Comparison of ENCODE assay signal across 2 cellular contexts in the genomic region with DNA sequence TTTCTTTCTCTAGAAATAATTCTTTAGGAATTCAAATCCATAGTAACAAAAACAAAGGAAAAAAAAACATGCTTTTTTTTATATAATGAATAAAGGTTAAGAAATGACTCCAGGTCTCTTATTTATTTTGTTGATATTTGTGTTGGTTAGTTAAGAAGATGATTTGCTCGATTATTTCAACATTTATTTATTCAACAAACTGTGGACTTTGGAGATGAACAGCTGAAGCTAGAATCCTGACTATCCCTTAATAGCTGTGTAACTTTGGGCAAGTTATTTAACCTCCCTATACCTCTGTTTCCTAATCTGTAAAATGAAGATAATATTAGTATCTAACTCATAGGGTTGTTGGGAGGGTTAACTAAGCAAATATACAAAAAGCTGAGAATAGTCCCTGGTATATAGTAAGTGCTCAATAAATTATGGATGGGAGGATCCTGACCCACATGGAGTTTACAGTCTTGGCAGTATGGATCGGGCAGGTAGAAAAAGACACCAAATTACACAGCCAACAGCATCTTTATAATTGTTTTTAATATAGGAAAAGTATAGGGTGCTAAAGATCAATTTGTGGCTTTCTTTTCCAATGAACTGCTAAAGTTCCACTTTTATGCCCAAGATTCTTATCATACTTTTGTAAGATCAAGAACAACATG.
TF ChIP-seq lines count a peak whose summit lies in the region.

No MANE protein-coding gene starts in this region.

TF ChIP-seq in liver, 16 proteins besides CTCF, POLR2A, EP300 and RAD21:
- peak in 1 of 2 donors; percentile 28 for TF ChIP-seq JUND (IDR thresholded peaks at IDR 0.05)
- TF ChIP-seq, protein P1, sequence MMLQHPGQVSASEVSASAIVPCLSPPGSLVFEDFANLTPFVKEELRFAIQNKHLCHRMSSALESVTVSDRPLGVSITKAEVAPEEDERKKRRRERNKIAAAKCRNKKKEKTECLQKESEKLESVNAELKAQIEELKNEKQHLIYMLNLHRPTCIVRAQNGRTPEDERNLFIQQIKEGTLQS (IDR thresholded peaks at IDR 0.05) = no peak
- TF ChIP-seq, protein P2, sequence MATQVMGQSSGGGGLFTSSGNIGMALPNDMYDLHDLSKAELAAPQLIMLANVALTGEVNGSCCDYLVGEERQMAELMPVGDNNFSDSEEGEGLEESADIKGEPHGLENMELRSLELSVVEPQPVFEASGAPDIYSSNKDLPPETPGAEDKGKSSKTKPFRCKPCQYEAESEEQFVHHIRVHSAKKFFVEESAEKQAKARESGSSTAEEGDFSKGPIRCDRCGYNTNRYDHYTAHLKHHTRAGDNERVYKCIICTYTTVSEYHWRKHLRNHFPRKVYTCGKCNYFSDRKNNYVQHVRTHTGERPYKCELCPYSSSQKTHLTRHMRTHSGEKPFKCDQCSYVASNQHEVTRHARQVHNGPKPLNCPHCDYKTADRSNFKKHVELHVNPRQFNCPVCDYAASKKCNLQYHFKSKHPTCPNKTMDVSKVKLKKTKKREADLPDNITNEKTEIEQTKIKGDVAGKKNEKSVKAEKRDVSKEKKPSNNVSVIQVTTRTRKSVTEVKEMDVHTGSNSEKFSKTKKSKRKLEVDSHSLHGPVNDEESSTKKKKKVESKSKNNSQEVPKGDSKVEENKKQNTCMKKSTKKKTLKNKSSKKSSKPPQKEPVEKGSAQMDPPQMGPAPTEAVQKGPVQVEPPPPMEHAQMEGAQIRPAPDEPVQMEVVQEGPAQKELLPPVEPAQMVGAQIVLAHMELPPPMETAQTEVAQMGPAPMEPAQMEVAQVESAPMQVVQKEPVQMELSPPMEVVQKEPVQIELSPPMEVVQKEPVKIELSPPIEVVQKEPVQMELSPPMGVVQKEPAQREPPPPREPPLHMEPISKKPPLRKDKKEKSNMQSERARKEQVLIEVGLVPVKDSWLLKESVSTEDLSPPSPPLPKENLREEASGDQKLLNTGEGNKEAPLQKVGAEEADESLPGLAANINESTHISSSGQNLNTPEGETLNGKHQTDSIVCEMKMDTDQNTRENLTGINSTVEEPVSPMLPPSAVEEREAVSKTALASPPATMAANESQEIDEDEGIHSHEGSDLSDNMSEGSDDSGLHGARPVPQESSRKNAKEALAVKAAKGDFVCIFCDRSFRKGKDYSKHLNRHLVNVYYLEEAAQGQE (IDR thresholded peaks at IDR 0.05) = no peak
- TF ChIP-seq TAF1 (conservative IDR thresholded peaks at IDR 0.05) = no peak
- peak; percentile 10 for TF ChIP-seq YY1 (IDR thresholded peaks at IDR 0.05)
- TF ChIP-seq RXRA (IDR thresholded peaks at IDR 0.05) = peak in 1 of 2 donors; percentile 51
- TF ChIP-seq EGR1 (IDR thresholded peaks at IDR 0.05; ENCODE audit: low read depth in 2 of 2) = no peak
- peak; percentile 26 for TF ChIP-seq HNF4G (IDR thresholded peaks at IDR 0.05)
- peak; percentile 52 for TF ChIP-seq FOXA2 (IDR thresholded peaks at IDR 0.05)
- TF ChIP-seq, protein P3, sequence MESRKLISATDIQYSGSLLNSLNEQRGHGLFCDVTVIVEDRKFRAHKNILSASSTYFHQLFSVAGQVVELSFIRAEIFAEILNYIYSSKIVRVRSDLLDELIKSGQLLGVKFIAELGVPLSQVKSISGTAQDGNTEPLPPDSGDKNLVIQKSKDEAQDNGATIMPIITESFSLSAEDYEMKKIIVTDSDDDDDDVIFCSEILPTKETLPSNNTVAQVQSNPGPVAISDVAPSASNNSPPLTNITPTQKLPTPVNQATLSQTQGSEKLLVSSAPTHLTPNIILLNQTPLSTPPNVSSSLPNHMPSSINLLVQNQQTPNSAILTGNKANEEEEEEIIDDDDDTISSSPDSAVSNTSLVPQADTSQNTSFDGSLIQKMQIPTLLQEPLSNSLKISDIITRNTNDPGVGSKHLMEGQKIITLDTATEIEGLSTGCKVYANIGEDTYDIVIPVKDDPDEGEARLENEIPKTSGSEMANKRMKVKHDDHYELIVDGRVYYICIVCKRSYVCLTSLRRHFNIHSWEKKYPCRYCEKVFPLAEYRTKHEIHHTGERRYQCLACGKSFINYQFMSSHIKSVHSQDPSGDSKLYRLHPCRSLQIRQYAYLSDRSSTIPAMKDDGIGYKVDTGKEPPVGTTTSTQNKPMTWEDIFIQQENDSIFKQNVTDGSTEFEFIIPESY (IDR thresholded peaks at IDR 0.05) = no peak
- TF ChIP-seq, protein P4, sequence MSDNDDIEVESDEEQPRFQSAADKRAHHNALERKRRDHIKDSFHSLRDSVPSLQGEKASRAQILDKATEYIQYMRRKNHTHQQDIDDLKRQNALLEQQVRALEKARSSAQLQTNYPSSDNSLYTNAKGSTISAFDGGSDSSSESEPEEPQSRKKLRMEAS (IDR thresholded peaks at IDR 0.05) = peak; percentile 36
- TF ChIP-seq NR2F2 (IDR thresholded peaks at IDR 0.05) = no peak
- no peak for TF ChIP-seq FOXA1 (IDR thresholded peaks at IDR 0.05)
- TF ChIP-seq SP1 (IDR thresholded peaks at IDR 0.05) = peak; percentile 37
- no peak for TF ChIP-seq GABPA (IDR thresholded peaks at IDR 0.05 in 1 of 2, conservative IDR thresholded peaks at IDR 0.05 in 1 of 2)
- TF ChIP-seq HNF4A (conservative IDR thresholded peaks at IDR 0.05) = peak; percentile 65

TF ChIP-seq in HepG2, 621 proteins besides CTCF, POLR2A, EP300 and RAD21:
- no peak for TF ChIP-seq IKZF4 (CRISPR knock-in tag; IDR thresholded peaks at IDR 0.05; ENCODE audit: borderline replicate concordance, low read depth, not compliant biosample characterization)
- TF ChIP-seq, protein P5, sequence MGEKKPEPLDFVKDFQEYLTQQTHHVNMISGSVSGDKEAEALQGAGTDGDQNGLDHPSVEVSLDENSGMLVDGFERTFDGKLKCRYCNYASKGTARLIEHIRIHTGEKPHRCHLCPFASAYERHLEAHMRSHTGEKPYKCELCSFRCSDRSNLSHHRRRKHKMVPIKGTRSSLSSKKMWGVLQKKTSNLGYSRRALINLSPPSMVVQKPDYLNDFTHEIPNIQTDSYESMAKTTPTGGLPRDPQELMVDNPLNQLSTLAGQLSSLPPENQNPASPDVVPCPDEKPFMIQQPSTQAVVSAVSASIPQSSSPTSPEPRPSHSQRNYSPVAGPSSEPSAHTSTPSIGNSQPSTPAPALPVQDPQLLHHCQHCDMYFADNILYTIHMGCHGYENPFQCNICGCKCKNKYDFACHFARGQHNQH (CRISPR knock-in tag; IDR thresholded peaks at IDR 0.05) = no peak
- TF ChIP-seq, protein P6, sequence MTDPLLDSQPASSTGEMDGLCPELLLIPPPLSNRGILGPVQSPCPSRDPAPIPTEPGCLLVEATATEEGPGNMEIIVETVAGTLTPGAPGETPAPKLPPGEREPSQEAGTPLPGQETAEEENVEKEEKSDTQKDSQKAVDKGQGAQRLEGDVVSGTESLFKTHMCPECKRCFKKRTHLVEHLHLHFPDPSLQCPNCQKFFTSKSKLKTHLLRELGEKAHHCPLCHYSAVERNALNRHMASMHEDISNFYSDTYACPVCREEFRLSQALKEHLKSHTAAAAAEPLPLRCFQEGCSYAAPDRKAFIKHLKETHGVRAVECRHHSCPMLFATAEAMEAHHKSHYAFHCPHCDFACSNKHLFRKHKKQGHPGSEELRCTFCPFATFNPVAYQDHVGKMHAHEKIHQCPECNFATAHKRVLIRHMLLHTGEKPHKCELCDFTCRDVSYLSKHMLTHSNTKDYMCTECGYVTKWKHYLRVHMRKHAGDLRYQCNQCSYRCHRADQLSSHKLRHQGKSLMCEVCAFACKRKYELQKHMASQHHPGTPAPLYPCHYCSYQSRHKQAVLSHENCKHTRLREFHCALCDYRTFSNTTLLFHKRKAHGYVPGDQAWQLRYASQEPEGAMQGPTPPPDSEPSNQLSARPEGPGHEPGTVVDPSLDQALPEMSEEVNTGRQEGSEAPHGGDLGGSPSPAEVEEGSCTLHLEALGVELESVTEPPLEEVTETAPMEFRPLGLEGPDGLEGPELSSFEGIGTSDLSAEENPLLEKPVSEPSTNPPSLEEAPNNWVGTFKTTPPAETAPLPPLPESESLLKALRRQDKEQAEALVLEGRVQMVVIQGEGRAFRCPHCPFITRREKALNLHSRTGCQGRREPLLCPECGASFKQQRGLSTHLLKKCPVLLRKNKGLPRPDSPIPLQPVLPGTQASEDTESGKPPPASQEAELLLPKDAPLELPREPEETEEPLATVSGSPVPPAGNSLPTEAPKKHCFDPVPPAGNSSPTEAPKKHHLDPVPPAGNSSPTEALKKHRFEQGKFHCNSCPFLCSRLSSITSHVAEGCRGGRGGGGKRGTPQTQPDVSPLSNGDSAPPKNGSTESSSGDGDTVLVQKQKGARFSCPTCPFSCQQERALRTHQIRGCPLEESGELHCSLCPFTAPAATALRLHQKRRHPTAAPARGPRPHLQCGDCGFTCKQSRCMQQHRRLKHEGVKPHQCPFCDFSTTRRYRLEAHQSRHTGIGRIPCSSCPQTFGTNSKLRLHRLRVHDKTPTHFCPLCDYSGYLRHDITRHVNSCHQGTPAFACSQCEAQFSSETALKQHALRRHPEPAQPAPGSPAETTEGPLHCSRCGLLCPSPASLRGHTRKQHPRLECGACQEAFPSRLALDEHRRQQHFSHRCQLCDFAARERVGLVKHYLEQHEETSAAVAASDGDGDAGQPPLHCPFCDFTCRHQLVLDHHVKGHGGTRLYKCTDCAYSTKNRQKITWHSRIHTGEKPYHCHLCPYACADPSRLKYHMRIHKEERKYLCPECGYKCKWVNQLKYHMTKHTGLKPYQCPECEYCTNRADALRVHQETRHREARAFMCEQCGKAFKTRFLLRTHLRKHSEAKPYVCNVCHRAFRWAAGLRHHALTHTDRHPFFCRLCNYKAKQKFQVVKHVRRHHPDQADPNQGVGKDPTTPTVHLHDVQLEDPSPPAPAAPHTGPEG (CRISPR knock-in tag; IDR thresholded peaks at IDR 0.05) = no peak
- no peak for TF ChIP-seq NFE2L2 (IDR thresholded peaks at IDR 0.05; ENCODE audit: low read length)
- TF ChIP-seq MIER2 (CRISPR knock-in tag; IDR thresholded peaks at IDR 0.05) = no peak
TF ChIP-seq in HepG2: peak in this region for 0.
